In the genomic region with DNA sequence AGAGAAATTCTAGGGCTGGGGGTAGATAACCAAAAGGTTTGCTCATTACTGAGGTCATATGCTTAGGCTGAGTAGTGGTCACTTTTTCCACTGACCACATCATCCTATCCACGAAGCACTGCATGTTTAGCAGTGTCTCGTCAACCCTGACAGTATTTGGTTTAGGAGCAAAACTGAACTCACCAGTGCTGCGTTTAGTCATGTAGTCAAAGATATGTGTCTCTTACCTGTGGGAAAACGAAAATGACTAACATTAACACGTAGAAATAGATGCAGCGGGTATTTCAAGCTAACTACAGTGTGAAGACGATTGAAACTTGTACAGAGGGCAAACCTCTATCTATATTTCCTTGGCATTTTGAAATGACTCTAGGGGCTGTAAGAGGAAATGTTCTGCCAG, we compare ENCODE assay signal across 1 cellular context.
TF ChIP-seq lines count a peak whose summit lies in the region.

No MANE protein-coding gene starts in this region.

TF ChIP-seq in GM23338, 12 proteins besides CTCF, POLR2A, EP300 and RAD21 (continued from another document):
- no peak for TF ChIP-seq ZNF462 (CRISPR knock-in tag; IDR thresholded peaks at IDR 0.05)
- no peak for TF ChIP-seq ZNF331 (CRISPR knock-in tag; IDR thresholded peaks at IDR 0.05; ENCODE audit: low read depth)
